ENCODE assay signal across 18 cellular contexts in genomic region chr6:157649311-157650260, GRCh38.
DNase-seq lines count a peak whose midpoint lies in the region; ATAC-seq and TF ChIP-seq lines count a peak whose summit lies in the region.
"Had no signal": no experiment of that assay in that cellular context is flagged by ENCODE, and none has a peak within 500 bp of the region (broad histone marks: within the 10 kb centered on the region; RNA-seq: fewer than 3 reads in every experiment).

No MANE protein-coding gene starts in this region.

- H3K36me3 Mint-ChIP-seq in GM23338 (ENCODE audit: low read depth) = no peaks in the 10 kb centered on the region
- H3K36me3 Mint-ChIP-seq: type B pancreatic cell had no signal

- no peak overlapping the region for H2AFZ ChIP-seq in GM23338

- TF ChIP-seq EP300 in gastroesophageal sphincter (IDR thresholded peaks at IDR 0.05) (no peak), sigmoid colon (IDR thresholded peaks at IDR 0.05) (no peak)

- TF ChIP-seq CTCF in gastroesophageal sphincter (IDR thresholded peaks at IDR 0.05) (no peak), sigmoid colon (IDR thresholded peaks at IDR 0.05) (no peak), GM23338 (conservative IDR thresholded peaks at IDR 0.05; ENCODE audit: low read depth in 2 of 2) (no peak)

- peaks cover 0 to 23% of the 10 kb centered on the region in 2 donors for H3K36me3 ChIP-seq in gastroesophageal sphincter
- peaks cover 0 to 6% (median 0%) of the 10 kb centered on the region in 4 donors for H3K36me3 ChIP-seq in sigmoid colon
- H3K36me3 ChIP-seq in GM23338 (ENCODE audit: insufficient read depth) = no peaks in the 10 kb centered on the region
- H3K36me3 ChIP-seq: HAP-1 had no signal

- 38 to 81% methylated on average over 2 to 7 of the region's 25 CpGs for WGBS in gastroesophageal sphincter (ENCODE audit: low coverage in 1 of 2), 2 donors
- 74 to 76% methylated on average over 25 of the region's 25 CpGs for WGBS in sigmoid colon, 2 donors

- H3K4me3 Mint-ChIP-seq in GM23338 = no peak overlapping the region
- H3K4me3 Mint-ChIP-seq: dendritic cell treated with granulocyte-macrophage colony-stimulating factor and Interleukin-4, amounts not matched to agents 40 ng/mL and 50 ng/mL, for 4 days; naive B cell; T-helper 2 cell treated with Interferon-gamma antibody and Interleukin-4, amounts not matched to agents 5 μg/mL and 100 μg/mL, for 36 hours; type B pancreatic cell had no signal

- peak; percentile 42 for ATAC-seq in gastroesophageal sphincter
- no peak for ATAC-seq in GM19395 (IDR thresholded peaks at IDR 0.05; ENCODE audit: unreplicated experiment)
- no peak for ATAC-seq in GM23338
- ATAC-seq in HG02678 (IDR thresholded peaks at IDR 0.05; ENCODE audit: unreplicated experiment) = no peak
- ATAC-seq: PC-3 had no signal

- no peak for TF ChIP-seq POLR2A in gastroesophageal sphincter (IDR thresholded peaks at IDR 0.05)
- TF ChIP-seq POLR2A in sigmoid colon (IDR thresholded peaks at IDR 0.05) = no peak

- H3F3A ChIP-seq in GM23338 (replicated peaks; ENCODE audit: low read depth) = no peaks in the 10 kb centered on the region

- peak overlapping the region in 1 of 2 donors; percentile 31 for H3K4me3 ChIP-seq in gastroesophageal sphincter
- peak overlapping the region in 3 of 4 donors; percentile 16 to 22 (median 22) for H3K4me3 ChIP-seq in sigmoid colon
- no peak overlapping the region for H3K4me3 ChIP-seq in GM23338
- H3K4me3 ChIP-seq: HAP-1, skin epidermis had no signal

- peaks cover 6% of the 10 kb centered on the region for H3K4me1 Mint-ChIP-seq in GM23338

- H3K27me3 ChIP-seq in gastroesophageal sphincter (no peaks in the 10 kb centered on the region), sigmoid colon (no peaks in the 10 kb centered on the region), GM23338 (ENCODE audit: insufficient read depth) (no peaks in the 10 kb centered on the region)

- H3K27ac ChIP-seq in gastroesophageal sphincter (peak overlapping the region in 2 of 4 donors; percentile 40 to 41), sigmoid colon (peak overlapping the region in 2 of 4 donors; percentile 26 to 42), GM23338 (ENCODE audit: low read depth) (no peak overlapping the region)
- H3K27ac ChIP-seq: skin epidermis had no signal

- no peaks in the 10 kb centered on the region for H3K9me3 Mint-ChIP-seq in GM23338
- H3K9me3 Mint-ChIP-seq: dendritic cell treated with granulocyte-macrophage colony-stimulating factor and Interleukin-4, amounts not matched to agents 40 ng/mL and 50 ng/mL, for 4 days; naive B cell; T-helper 2 cell treated with Interferon-gamma antibody and Interleukin-4, amounts not matched to agents 5 μg/mL and 100 μg/mL, for 36 hours; type B pancreatic cell had no signal

- no peaks in the 10 kb centered on the region for H3K79me2 ChIP-seq in GM23338 (replicated peaks; ENCODE audit: insufficient read depth)

- no peak overlapping the region; the same call in 1 of the 2 replicates for H3K27ac Mint-ChIP-seq in GM23338
- H3K27ac Mint-ChIP-seq: dendritic cell treated with granulocyte-macrophage colony-stimulating factor and Interleukin-4, amounts not matched to agents 40 ng/mL and 50 ng/mL, for 4 days; naive B cell; T-helper 2 cell treated with Interferon-gamma antibody and Interleukin-4, amounts not matched to agents 5 μg/mL and 100 μg/mL, for 36 hours had no signal

- no peaks in the 10 kb centered on the region for H3K9me3 ChIP-seq in gastroesophageal sphincter
- H3K9me3 ChIP-seq in sigmoid colon = no peaks in the 10 kb centered on the region
- H3K9me3 ChIP-seq: HAP-1 had no signal

- no peak overlapping the region for H3K4me2 ChIP-seq in GM23338

- H3K27me3 Mint-ChIP-seq in GM23338 (ENCODE audit: insufficient read depth, low read depth, poor library complexity) = peaks cover 6% of the 10 kb centered on the region

- intact Hi-C loops in sigmoid colon (cut with DNase I) = no loop called here

- no peaks in the 10 kb centered on the region for H4K20me1 ChIP-seq in GM23338 (replicated peaks; ENCODE audit: insufficient read depth)

- H3K4me1 ChIP-seq in gastroesophageal sphincter (peaks cover 0 to 16% (median 8%) of the 10 kb centered on the region in 3 donors), sigmoid colon (peaks cover 0 to 15% (median 12%) of the 10 kb centered on the region in 4 donors), GM23338 (ENCODE audit: insufficient read depth) (no peaks in the 10 kb centered on the region)
- H3K4me1 ChIP-seq: HAP-1 had no signal

- DNase-seq in NCI-H2029 (lab: John Stamatoyannopoulos, UW) = peak; percentile 14
- no peak for DNase-seq in NCI-H2029 treated with DMSO at 0.1 percent for 48 hours (lab: John Stamatoyannopoulos, UW)
- DNase-seq in NCI-H2171 treated with DMSO at 0.1 percent for 48 hours (lab: John Stamatoyannopoulos, UW) = peak; percentile 57
- peak; percentile 68 for DNase-seq in sigmoid colon
- no peak for DNase-seq in GM23338 (ENCODE audit: low spot score)
- DNase-seq: activated CD8-positive, alpha-beta memory T cell treated with anti-CD3 and anti-CD28 coated beads for 24 hours; activated naive CD4-positive, alpha-beta T cell treated with anti-CD3 and anti-CD28 coated beads, Interleukin-2, amount 50 U/mL, for 16 hours; naive B cell; NCI-H2107; PC-3 had no signal

- no peaks in the 10 kb centered on the region for H3K9me2 ChIP-seq in GM23338 (ENCODE audit: insufficient read depth)

TF ChIP-seq in GM23338, 12 proteins besides CTCF, POLR2A, EP300 and RAD21 (continues in another document):
- no peak for TF ChIP-seq POLR2AphosphoS5 (IDR thresholded peaks at IDR 0.05; ENCODE audit: low read depth)
- no peak for TF ChIP-seq EZH2 (IDR thresholded peaks at IDR 0.05; ENCODE audit: low read depth, unreplicated experiment)
- no peak for TF ChIP-seq ZNF114 (CRISPR knock-in tag; IDR thresholded peaks at IDR 0.05)
- no peak for TF ChIP-seq STAT1 (IDR thresholded peaks at IDR 0.05; ENCODE audit: unreplicated experiment)
- TF ChIP-seq NANOG (IDR thresholded peaks at IDR 0.05; ENCODE audit: borderline replicate concordance) = no peak
- TF ChIP-seq, protein P1, sequence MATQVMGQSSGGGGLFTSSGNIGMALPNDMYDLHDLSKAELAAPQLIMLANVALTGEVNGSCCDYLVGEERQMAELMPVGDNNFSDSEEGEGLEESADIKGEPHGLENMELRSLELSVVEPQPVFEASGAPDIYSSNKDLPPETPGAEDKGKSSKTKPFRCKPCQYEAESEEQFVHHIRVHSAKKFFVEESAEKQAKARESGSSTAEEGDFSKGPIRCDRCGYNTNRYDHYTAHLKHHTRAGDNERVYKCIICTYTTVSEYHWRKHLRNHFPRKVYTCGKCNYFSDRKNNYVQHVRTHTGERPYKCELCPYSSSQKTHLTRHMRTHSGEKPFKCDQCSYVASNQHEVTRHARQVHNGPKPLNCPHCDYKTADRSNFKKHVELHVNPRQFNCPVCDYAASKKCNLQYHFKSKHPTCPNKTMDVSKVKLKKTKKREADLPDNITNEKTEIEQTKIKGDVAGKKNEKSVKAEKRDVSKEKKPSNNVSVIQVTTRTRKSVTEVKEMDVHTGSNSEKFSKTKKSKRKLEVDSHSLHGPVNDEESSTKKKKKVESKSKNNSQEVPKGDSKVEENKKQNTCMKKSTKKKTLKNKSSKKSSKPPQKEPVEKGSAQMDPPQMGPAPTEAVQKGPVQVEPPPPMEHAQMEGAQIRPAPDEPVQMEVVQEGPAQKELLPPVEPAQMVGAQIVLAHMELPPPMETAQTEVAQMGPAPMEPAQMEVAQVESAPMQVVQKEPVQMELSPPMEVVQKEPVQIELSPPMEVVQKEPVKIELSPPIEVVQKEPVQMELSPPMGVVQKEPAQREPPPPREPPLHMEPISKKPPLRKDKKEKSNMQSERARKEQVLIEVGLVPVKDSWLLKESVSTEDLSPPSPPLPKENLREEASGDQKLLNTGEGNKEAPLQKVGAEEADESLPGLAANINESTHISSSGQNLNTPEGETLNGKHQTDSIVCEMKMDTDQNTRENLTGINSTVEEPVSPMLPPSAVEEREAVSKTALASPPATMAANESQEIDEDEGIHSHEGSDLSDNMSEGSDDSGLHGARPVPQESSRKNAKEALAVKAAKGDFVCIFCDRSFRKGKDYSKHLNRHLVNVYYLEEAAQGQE (IDR thresholded peaks at IDR 0.05; ENCODE audit: unreplicated experiment) = no peak
- TF ChIP-seq EZH2phosphoT487 (IDR thresholded peaks at IDR 0.05; ENCODE audit: unreplicated experiment) = no peak
- no peak for TF ChIP-seq ZNF331 (CRISPR knock-in tag; IDR thresholded peaks at IDR 0.05; ENCODE audit: low read depth)
- no peak for TF ChIP-seq CREB1 (CRISPR knock-in tag; IDR thresholded peaks at IDR 0.05; ENCODE audit: low read depth)
- no peak for TF ChIP-seq JUNB (IDR thresholded peaks at IDR 0.05; ENCODE audit: unreplicated experiment)

Comparison
In these comparisons a context has a peak if more than half of its experiments do, and no peak if none do; other contexts are left out.
1. DNase-seq: peak in NCI-H2029 (single experiment), NCI-H2171 treated with DMSO at 0.1 percent for 48 hours (single experiment) and sigmoid colon (single experiment); none in NCI-H2029 treated with DMSO at 0.1 percent for 48 hours (single experiment) and GM23338 (single experiment).